ENCODE assay signal across 11 cellular contexts in the genomic region with DNA sequence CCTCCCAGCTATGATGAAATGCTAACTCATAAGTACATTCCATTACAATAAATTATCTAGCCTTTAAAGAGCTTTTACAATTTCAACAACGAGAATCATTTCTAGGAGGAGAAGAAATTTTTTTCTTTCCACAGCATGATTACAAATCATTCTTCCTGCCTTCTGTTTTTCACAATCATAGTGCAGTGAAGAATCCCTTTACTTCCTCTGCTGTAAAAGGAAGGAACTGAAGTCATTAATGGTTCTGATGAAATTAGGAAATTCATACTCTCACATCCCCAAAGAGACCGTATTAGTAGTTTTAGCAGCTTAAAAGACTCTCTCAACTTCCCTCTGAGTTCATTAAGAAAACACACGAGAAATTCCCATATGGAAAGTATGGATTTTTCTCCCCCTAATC. TPM values are rescaled to one million over a fixed set of nuclear protein-coding genes. Genes with fewer than 3 reads are reported as not detected.
DNase-seq lines count a peak whose midpoint lies in the region; ATAC-seq and TF ChIP-seq lines count a peak whose summit lies in the region.
"Had no signal": no experiment of that assay in that cellular context is flagged by ENCODE, and none has a peak within 500 bp of the region (broad histone marks: within the 10 kb centered on the region; RNA-seq: fewer than 3 reads in every experiment).

No MANE protein-coding gene starts in this region.

- no peaks in the 10 kb centered on the region for H3K9me3 ChIP-seq in SJCRH30 (replicated peaks)
- no peaks in the 10 kb centered on the region for H3K9me3 ChIP-seq in osteoblast (ENCODE audit: low read depth, low read length)

- H3K4me1 ChIP-seq in SJCRH30 (peaks cover 8% of the 10 kb centered on the region; the same call in 1 of the 2 replicates), osteoblast (ENCODE audit: insufficient read depth, low read length) (peaks cover 14% of the 10 kb centered on the region)

- no peaks in the 10 kb centered on the region for H3K79me2 ChIP-seq in osteoblast (ENCODE audit: insufficient read depth, low read length)

- no peak overlapping the region for H3K4me3 Mint-ChIP-seq in Calu3 (ENCODE audit: low read depth, unreplicated experiment)
- H3K4me3 Mint-ChIP-seq: CD4-positive, CD25-positive, alpha-beta regulatory T cell had no signal

- H3K4me3 ChIP-seq in SJCRH30 (peak overlapping the region; percentile 30), fibroblast of villous mesenchyme (ENCODE audit: low read depth, low read length) (no peak overlapping the region), osteoblast (ENCODE audit: insufficient read depth, low read length) (peak overlapping the region; percentile 53)

- H3K4me1 Mint-ChIP-seq in Calu3 (ENCODE audit: low read depth, unreplicated experiment) = peaks cover 6% of the 10 kb centered on the region
- H3K4me1 Mint-ChIP-seq: CD4-positive, CD25-positive, alpha-beta regulatory T cell had no signal

- no peaks in the 10 kb centered on the region for H3K36me3 Mint-ChIP-seq in Calu3 (ENCODE audit: insufficient read depth, unreplicated experiment)
- H3K36me3 Mint-ChIP-seq: CD4-positive, CD25-positive, alpha-beta regulatory T cell had no signal

- H2AFZ ChIP-seq in osteoblast (ENCODE audit: low read length) = peak overlapping the region; percentile 56

- H4K20me1 ChIP-seq in osteoblast (ENCODE audit: insufficient read depth, low read length) = no peaks in the 10 kb centered on the region

- DNase-seq in AML-193 (lab: John Stamatoyannopoulos, UW) = peak; percentile 69 to 75
- DNase-seq in SJCRH30 = no peak
- peak; percentile 47 for DNase-seq in fibroblast of villous mesenchyme (ENCODE audit: low read depth)
- no peak for DNase-seq in osteoblast (ENCODE audit: insufficient read length, low spot score, missing footprints)
- DNase-seq in COLO668 (lab: John Stamatoyannopoulos, UW; ENCODE audit: unreplicated experiment) = no peak
- DNase-seq in Calu3 = no peak
- DNase-seq in DMS153 (lab: John Stamatoyannopoulos, UW) = no peak
- DNase-seq: activated naive CD4-positive, alpha-beta T cell treated with anti-CD3 and anti-CD28 coated beads, Interleukin-2, amount 50 U/mL, for 16 hours; CD4-positive, CD25-positive, alpha-beta regulatory T cell; RPMI8226 had no signal

- H3K36me3 ChIP-seq in SJCRH30 (no peaks in the 10 kb centered on the region), osteoblast (ENCODE audit: insufficient read depth, low read length) (no peaks in the 10 kb centered on the region)

- CTCF ChIA-PET in Calu3 (lab: Charles Lee) = no interaction called here

- intact Hi-C loops in Calu3 (cut with micrococcal nuclease; ENCODE audit: unreplicated experiment) = loop anchor here (5.0 to 10.0 kb wide), 2 partner anchors 98 to 216 kb away; no protein-coding TSS in a partner anchor

- no peaks in the 10 kb centered on the region for H3K9me3 Mint-ChIP-seq in Calu3 (ENCODE audit: low read depth, unreplicated experiment)

- H3K27me3 Mint-ChIP-seq in Calu3 (ENCODE audit: unreplicated experiment) = no peaks in the 10 kb centered on the region

- H3K27me3 ChIP-seq in SJCRH30 = no peaks in the 10 kb centered on the region
- H3K27me3 ChIP-seq in osteoblast (ENCODE audit: insufficient read depth, low read length) = no peaks in the 10 kb centered on the region

- peak overlapping the region; percentile 52 for H3K4me2 ChIP-seq in osteoblast (ENCODE audit: insufficient read depth, low read length)

- no peak overlapping the region for H3K27ac Mint-ChIP-seq in Calu3 (ENCODE audit: unreplicated experiment)
- H3K27ac Mint-ChIP-seq: CD4-positive, CD25-positive, alpha-beta regulatory T cell had no signal

- BruUV-seq in Calu3 (replicated peaks; lab: Mats Ljungman, UMichigan) = no TSS peak

- no peak for ATAC-seq in GM18519 (IDR thresholded peaks at IDR 0.05; ENCODE audit: low FRiP score, unreplicated experiment)

- no peak for TF ChIP-seq CTCF in fibroblast of villous mesenchyme (IDR thresholded peaks at IDR 0.05; ENCODE audit: insufficient read depth, low read depth, low read length)
- TF ChIP-seq CTCF in osteoblast (IDR thresholded peaks at IDR 0.05; ENCODE audit: extremely low read depth, low read depth, low read length) = no peak
- TF ChIP-seq CTCF in Calu3 (IDR thresholded peaks at IDR 0.05; ENCODE audit: unreplicated experiment) = no peak

- H3K27ac ChIP-seq in SJCRH30 (peak overlapping the region; percentile 11; the same call in 1 of the 2 replicates), osteoblast (ENCODE audit: low read depth, low read length) (peak overlapping the region; percentile 62)

RNA-seq across cellular contexts. Expression of a gene that starts 58.7 kb away (rescaled TPM):
- total RNA-seq in SJCRH30 (2014; rRNA removed; shearing (Covaris generic)) = 13.2 and 14.5 TPM in 2 replicates
- total RNA-seq in fibroblast of villous mesenchyme (13.8 and 16.4 TPM in 2 replicates), osteoblast (46.7 and 62.5 TPM in 2 replicates), Calu3 (2022) (29.9 and 34.5 TPM in 2 replicates)
- total RNA-seq: CD4-positive, CD25-positive, alpha-beta regulatory T cell had no signal

Comparison
In these comparisons a context has a peak if more than half of its experiments do, and no peak if none do; other contexts are left out.
1. DNase-seq: peak in AML-193 (2 of 2) and fibroblast of villous mesenchyme (single experiment); none in SJCRH30 (0 of 2), osteoblast (single experiment), COLO668 (single experiment), Calu3 (single experiment) and DMS153 (single experiment).